In the genomic region with DNA sequence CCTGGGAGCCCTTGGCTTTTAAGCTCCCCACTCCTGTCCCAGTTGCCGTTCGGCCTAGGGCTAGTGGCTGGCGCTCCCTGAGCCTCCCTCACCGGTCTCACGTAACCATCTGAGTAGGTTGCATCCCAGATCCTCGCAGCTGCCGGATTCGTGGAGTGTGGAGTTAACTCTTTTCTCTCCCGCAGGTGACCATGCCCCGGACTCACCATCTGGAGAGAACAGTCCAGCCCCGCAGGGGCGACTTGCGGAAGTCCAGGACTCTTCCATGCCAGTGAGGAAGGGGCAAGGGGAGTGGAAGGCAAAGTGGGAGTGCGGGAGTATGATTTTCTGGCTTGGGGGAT, we compare ENCODE assay signal across 1 cellular context.
TF ChIP-seq lines count a peak whose summit lies in the region.

No MANE protein-coding gene starts in this region.

TF ChIP-seq in liver, 16 proteins besides CTCF, POLR2A, EP300 and RAD21 (continued from another document):
- TF ChIP-seq, protein P1, sequence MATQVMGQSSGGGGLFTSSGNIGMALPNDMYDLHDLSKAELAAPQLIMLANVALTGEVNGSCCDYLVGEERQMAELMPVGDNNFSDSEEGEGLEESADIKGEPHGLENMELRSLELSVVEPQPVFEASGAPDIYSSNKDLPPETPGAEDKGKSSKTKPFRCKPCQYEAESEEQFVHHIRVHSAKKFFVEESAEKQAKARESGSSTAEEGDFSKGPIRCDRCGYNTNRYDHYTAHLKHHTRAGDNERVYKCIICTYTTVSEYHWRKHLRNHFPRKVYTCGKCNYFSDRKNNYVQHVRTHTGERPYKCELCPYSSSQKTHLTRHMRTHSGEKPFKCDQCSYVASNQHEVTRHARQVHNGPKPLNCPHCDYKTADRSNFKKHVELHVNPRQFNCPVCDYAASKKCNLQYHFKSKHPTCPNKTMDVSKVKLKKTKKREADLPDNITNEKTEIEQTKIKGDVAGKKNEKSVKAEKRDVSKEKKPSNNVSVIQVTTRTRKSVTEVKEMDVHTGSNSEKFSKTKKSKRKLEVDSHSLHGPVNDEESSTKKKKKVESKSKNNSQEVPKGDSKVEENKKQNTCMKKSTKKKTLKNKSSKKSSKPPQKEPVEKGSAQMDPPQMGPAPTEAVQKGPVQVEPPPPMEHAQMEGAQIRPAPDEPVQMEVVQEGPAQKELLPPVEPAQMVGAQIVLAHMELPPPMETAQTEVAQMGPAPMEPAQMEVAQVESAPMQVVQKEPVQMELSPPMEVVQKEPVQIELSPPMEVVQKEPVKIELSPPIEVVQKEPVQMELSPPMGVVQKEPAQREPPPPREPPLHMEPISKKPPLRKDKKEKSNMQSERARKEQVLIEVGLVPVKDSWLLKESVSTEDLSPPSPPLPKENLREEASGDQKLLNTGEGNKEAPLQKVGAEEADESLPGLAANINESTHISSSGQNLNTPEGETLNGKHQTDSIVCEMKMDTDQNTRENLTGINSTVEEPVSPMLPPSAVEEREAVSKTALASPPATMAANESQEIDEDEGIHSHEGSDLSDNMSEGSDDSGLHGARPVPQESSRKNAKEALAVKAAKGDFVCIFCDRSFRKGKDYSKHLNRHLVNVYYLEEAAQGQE (IDR thresholded peaks at IDR 0.05), result no peak
- no peak for TF ChIP-seq RXRA (IDR thresholded peaks at IDR 0.05)
- TF ChIP-seq HNF4A (conservative IDR thresholded peaks at IDR 0.05), result no peak
- no peak for TF ChIP-seq JUND (IDR thresholded peaks at IDR 0.05)
- no peak for TF ChIP-seq FOXA2 (IDR thresholded peaks at IDR 0.05)
- TF ChIP-seq EGR1 (IDR thresholded peaks at IDR 0.05; ENCODE audit: low read depth in 2 of 2), result no peak
- TF ChIP-seq GABPA (IDR thresholded peaks at IDR 0.05 in 1 of 2, conservative IDR thresholded peaks at IDR 0.05 in 1 of 2), result no peak
- TF ChIP-seq SP1 (IDR thresholded peaks at IDR 0.05), result no peak
- no peak for TF ChIP-seq FOXA1 (IDR thresholded peaks at IDR 0.05)
- no peak for TF ChIP-seq YY1 (IDR thresholded peaks at IDR 0.05)
- TF ChIP-seq HNF4G (IDR thresholded peaks at IDR 0.05), result no peak
